8 cellular contexts compared by ENCODE assay signal in the genomic region with DNA sequence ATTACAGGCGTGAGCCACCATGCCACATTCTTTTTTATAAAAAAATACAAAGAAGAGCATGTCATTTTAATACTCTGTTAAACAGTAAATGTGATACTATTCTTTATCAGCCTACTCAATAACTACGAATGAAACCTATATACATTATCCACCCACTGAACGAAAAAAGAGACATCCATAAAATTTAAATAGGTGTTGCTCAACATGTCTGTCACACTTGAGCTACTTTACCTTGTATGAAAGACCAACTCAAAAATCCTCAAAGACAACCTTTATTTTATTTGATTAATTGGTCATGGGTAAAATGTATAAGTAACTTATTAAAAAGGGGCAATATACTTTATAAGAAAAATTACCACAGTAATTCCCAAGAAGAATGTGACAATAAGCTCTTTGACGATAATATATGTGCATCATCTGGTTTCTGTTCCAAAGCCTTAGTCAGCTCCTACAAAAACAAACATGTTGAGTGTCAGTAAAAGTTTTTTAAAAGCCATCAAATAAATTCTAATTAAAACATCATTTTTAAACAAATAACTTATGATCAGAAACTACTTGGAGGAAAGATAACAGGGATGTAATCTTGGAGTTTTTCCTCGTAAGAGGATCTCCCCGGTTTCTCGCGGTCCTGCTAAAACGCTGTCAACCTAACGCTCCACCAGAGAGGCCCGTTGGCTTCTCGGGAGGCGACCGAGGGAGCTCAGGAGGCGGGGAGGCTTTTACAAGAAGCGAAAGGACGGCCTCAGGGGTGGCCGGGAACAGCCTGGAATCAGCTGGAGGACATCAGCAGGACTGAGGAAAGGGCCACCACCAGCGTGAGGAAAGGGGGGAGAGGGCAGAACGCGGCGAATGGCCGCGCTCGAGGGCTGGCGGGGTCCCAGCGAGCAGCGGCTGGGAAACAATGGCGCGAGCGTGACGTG. TPM values are rescaled to one million over a fixed set of nuclear protein-coding genes. Genes with fewer than 3 reads are reported as not detected.
DNase-seq lines count a peak whose midpoint lies in the region; ATAC-seq, FAIRE-seq and TF ChIP-seq lines count a peak whose summit lies in the region.

No MANE protein-coding gene starts in this region.

- peak overlapping the region; percentile 71 for H3K27ac Mint-ChIP-seq in CD4-positive, alpha-beta T cell
- peak overlapping the region; percentile 93 to 97 (median 93); a peak in 5 of 7 replicates for H3K27ac Mint-ChIP-seq in H9

- no peak overlapping the region for H4K8ac ChIP-seq in H9 (replicated peaks; ENCODE audit: insufficient read length, low read depth, low read length)
- H4K8ac ChIP-seq in H1 (ENCODE audit: extremely low read depth, insufficient read depth, low read length) = no peak overlapping the region; the same call in 1 of the 2 replicates

- no CpG with 5 or more reads among the region's 32 CpGs for WGBS in H9 (ENCODE audit: extremely low coverage, insufficient read length, low lambda C conversion rate)
- 14% methylated on average over 32 of the region's 32 CpGs; no CpG with 5 or more reads in 1 of the 2 experiments for WGBS in H1 (ENCODE audit: extremely low coverage in 1 of 2, insufficient coverage in 1 of 2, insufficient read length in 1 of 2, insufficient replicate concordance in 2 of 2, low coverage in 1 of 2, low lambda C conversion rate in 2 of 2, missing lambda C conversion rate in 1 of 2), 2 experiments
- WGBS in lower leg skin, 2 donors = 5 to 6% methylated on average over 32 of the region's 32 CpGs

- no peaks in the 10 kb centered on the region for H3K23me2 ChIP-seq in H9 (ENCODE audit: insufficient read length, low read depth, low read length, poor library complexity, severe bottlenecking)
- peaks cover 4% of the 10 kb centered on the region; the same call in 1 of the 2 replicates for H3K23me2 ChIP-seq in H1 (ENCODE audit: low read depth, low read length)

- H2BK12ac ChIP-seq in H9 (ENCODE audit: insufficient read length, low read depth, low read length) (no peak overlapping the region), H1 (ENCODE audit: low read depth, low read length) (peak overlapping the region; percentile 84; the same call in 1 of the 2 replicates)

- H3K4me2 ChIP-seq in H9 (ENCODE audit: insufficient read depth, insufficient read length, low read length) (peak overlapping the region; percentile 44), H1 (ENCODE audit: insufficient read depth in 1 of 2, low read depth in 2 of 2, low read length in 2 of 2) (peak overlapping the region; percentile 60 to 77)

- peak overlapping the region; percentile 91 for H3K4me3 Mint-ChIP-seq in CD4-positive, alpha-beta T cell
- H3K4me3 Mint-ChIP-seq in H9 = peak overlapping the region; percentile 86 to 91

- peak in 7 of 10 experiments; percentile 1 to 40 (median 13) for DNase-seq in CD4-positive, alpha-beta T cell
- DNase-seq in H9 = peak; percentile 64
- peak; percentile 69 for DNase-seq in NCI-H345 (lab: John Stamatoyannopoulos, UW)
- peak; percentile 75 for DNase-seq in activated CD8-positive, alpha-beta memory T cell treated with anti-CD3 and anti-CD28 coated beads for 24 hours
- peak in 1 of 2 experiments; percentile 71 for DNase-seq in H1 (ENCODE audit: low read depth in 1 of 2, low spot score in 2 of 2)
- peak; percentile 40 to 88 for DNase-seq in lower leg skin (ENCODE audit: low spot score in 2 of 2)
- peak in 2 of 3 experiments; percentile 6 to 18 for DNase-seq in stimulated activated CD4-positive, alpha-beta T cell treated with anti-CD3 and anti-CD28 coated beads, TNF-alpha, amount 100 ng/mL, for 4 hours (ENCODE audit: low read depth in 3 of 3)

- TF ChIP-seq POLR2A in H1 (IDR thresholded peaks at IDR 0.05; ENCODE audit: control extremely low read depth in 1 of 2, low read depth in 2 of 2, low read length in 2 of 2) (peak in 1 of 2 experiments; percentile 81; a peak in 2 of 3 replicates), lower leg skin (IDR thresholded peaks at IDR 0.05) (no peak)

- H3K79me2 ChIP-seq in H9 (ENCODE audit: insufficient read depth, low read length) (no peaks in the 10 kb centered on the region), H1 (ENCODE audit: control insufficient read depth in 1 of 2, insufficient read depth in 2 of 2, low read length in 2 of 2) (no peaks in the 10 kb centered on the region)

- H4K91ac ChIP-seq in H9 (ENCODE audit: insufficient read length, low read depth, low read length) (no peak overlapping the region), H1 (replicated peaks; ENCODE audit: insufficient read length, low read length) (no peak overlapping the region)

- H3K9me3 ChIP-seq in CD4-positive, alpha-beta T cell (ENCODE audit: control insufficient read depth, low read length) = no peaks in the 10 kb centered on the region
- H3K9me3 ChIP-seq in H9 (ENCODE audit: control insufficient read depth, low read depth, low read length) = no peaks in the 10 kb centered on the region
- no peaks in the 10 kb centered on the region for H3K9me3 ChIP-seq in H1 (ENCODE audit: insufficient read depth in 2 of 2, low read depth in 1 of 2, low read length in 1 of 2)

- FAIRE-seq in H1 (lab: Jason Lieb, UNC) = no peak

- ATAC-seq in CD4-positive, alpha-beta T cell (ENCODE audit: poor library complexity) = peak; percentile 74
- no peak for ATAC-seq in GM18873 (IDR thresholded peaks at IDR 0.05; ENCODE audit: low FRiP score, unreplicated experiment)

- H2AFZ ChIP-seq in H9 (ENCODE audit: low read length) (no peak overlapping the region), H1 (ENCODE audit: low read length) (peak overlapping the region; percentile 82)

- no peak for TF ChIP-seq RAD21 in H1 (IDR thresholded peaks at IDR 0.05 in 1 of 2, conservative IDR thresholded peaks at IDR 0.05 in 1 of 2; ENCODE audit: low read depth in 2 of 2, low read length in 2 of 2)

- H3K27ac ChIP-seq in CD4-positive, alpha-beta T cell (ENCODE audit: low read depth, low read length) = no peak overlapping the region
- H3K27ac ChIP-seq in H9 (ENCODE audit: insufficient read length, low read depth, low read length) = no peak overlapping the region
- H3K27ac ChIP-seq in H1 (ENCODE audit: low read depth, low read length) = no peak overlapping the region

- H3K79me1 ChIP-seq in H9 (ENCODE audit: insufficient read depth, low read depth, low read length, poor library complexity, severe bottlenecking) (no peaks in the 10 kb centered on the region), H1 (ENCODE audit: low read depth, low read length) (no peaks in the 10 kb centered on the region)

- H2AK5ac ChIP-seq in H9 (ENCODE audit: insufficient read length, low read length) = no peak overlapping the region
- H2AK5ac ChIP-seq in H1 (ENCODE audit: low read depth, low read length) = no peak overlapping the region

- no peak overlapping the region for H2BK15ac ChIP-seq in H9 (ENCODE audit: low read depth, low read length)
- H2BK15ac ChIP-seq in H1 (ENCODE audit: low read length) = no peak overlapping the region

- no peak for TF ChIP-seq CTCF in CD4-positive, alpha-beta T cell (IDR thresholded peaks at IDR 0.05)
- no peak for TF ChIP-seq CTCF in H9 (conservative IDR thresholded peaks at IDR 0.05)
- TF ChIP-seq CTCF in H1 (IDR thresholded peaks at IDR 0.05; ENCODE audit: control extremely low read depth in 1 of 3, insufficient read depth in 1 of 3, low read depth in 1 of 3, low read length in 3 of 3) = no peak
- no peak for TF ChIP-seq CTCF in lower leg skin (IDR thresholded peaks at IDR 0.05)

- H3K36me3 ChIP-seq in H1 (ENCODE audit: control insufficient read depth in 2 of 4, insufficient read depth in 4 of 4, low read length in 3 of 4) = no peaks in the 10 kb centered on the region

- H3T11ph ChIP-seq in H9 (ENCODE audit: low read length) = no peak overlapping the region

- H4K20me1 ChIP-seq in H9 (ENCODE audit: control insufficient read depth, insufficient read depth, insufficient read length) = no peaks in the 10 kb centered on the region
- H4K20me1 ChIP-seq in H1 (replicated peaks in 1 of 2; ENCODE audit: control insufficient read depth in 1 of 2, insufficient read depth in 2 of 2, low read length in 2 of 2) = no peaks in the 10 kb centered on the region

- no peaks in the 10 kb centered on the region for H3K4me1 ChIP-seq in H9 (ENCODE audit: insufficient read depth, low read length)
- no peaks in the 10 kb centered on the region for H3K4me1 ChIP-seq in H1 (replicated peaks in 1 of 4; ENCODE audit: control insufficient read depth in 3 of 4, insufficient read depth in 4 of 4, low read length in 3 of 4)

- CTCF ChIA-PET in CD4-positive, alpha-beta T cell (lab: Charles Lee) = interaction anchor here (1.0 kb wide), 1 partner anchor 14 kb away, joined by 4 read pairs; a partner anchor contains a TSS
- CTCF ChIA-PET in H1 (lab: Charles Lee; ENCODE audit: partially characterized antibody) = interaction anchor here (0.9 to 1.3 kb wide), 2 partner anchors 44 to 212 kb away, joined by 3 to 4 read pairs; no protein-coding TSS in a partner anchor

- no peak overlapping the region for H2BK5ac ChIP-seq in H9 (ENCODE audit: insufficient read length, low read length)
- no peak overlapping the region for H2BK5ac ChIP-seq in H1 (ENCODE audit: low read depth, low read length)

- no peak overlapping the region for H3K56ac ChIP-seq in H9 (ENCODE audit: insufficient read length, low read depth, low read length)
- H3K56ac ChIP-seq in H1 (replicated peaks; ENCODE audit: insufficient read length, low read depth, low read length) = no peak overlapping the region

- peak overlapping the region; percentile 59 to 79 (median 67) for H3K4me3 ChIP-seq in H1 (ENCODE audit: extremely low read depth in 1 of 4, insufficient read depth in 2 of 4, low read depth in 3 of 4, low read length in 4 of 4)
- H3K4me3 ChIP-seq in lower leg skin (ENCODE audit: low read depth, poor library complexity, severe bottlenecking) = peak overlapping the region; percentile 44

- H2BK20ac ChIP-seq in H9 (ENCODE audit: low read depth, low read length, poor library complexity, severe bottlenecking) (no peak overlapping the region), H1 (ENCODE audit: low read length) (no peak overlapping the region)

- no peak for TF ChIP-seq EP300 in H1 (IDR thresholded peaks at IDR 0.05; ENCODE audit: borderline replicate concordance in 1 of 2, low read depth in 2 of 2, low read length in 2 of 2)

- POLR2A ChIA-PET in CD4-positive, alpha-beta T cell (lab: Charles Lee) = interaction anchor here (0.8 to 1.3 kb wide), 3 partner anchors 37 to 220 kb away, joined by 3 read pairs; a partner anchor contains a TSS
- POLR2A ChIA-PET in H1 (lab: Charles Lee; ENCODE audit: partially characterized antibody) = interaction anchor here (1.6 to 2.4 kb wide), 2 partner anchors 14 to 111 kb away, joined by 4 to 11 read pairs; a partner anchor contains a TSS

- H3K4ac ChIP-seq in H9 (ENCODE audit: low read depth, low read length) (no peak overlapping the region), H1 (replicated peaks; ENCODE audit: insufficient read length, low read depth, low read length) (no peak overlapping the region)

- peaks cover 4% of the 10 kb centered on the region for H3K9me3 Mint-ChIP-seq in CD4-positive, alpha-beta T cell
- peaks cover 14 to 17% of the 10 kb centered on the region in 2 experiments for H3K9me3 Mint-ChIP-seq in H9

- H3K9ac ChIP-seq in H9 (ENCODE audit: extremely low read depth, insufficient read length, low read length) (peak overlapping the region; percentile 32), H1 (replicated peaks in 1 of 4; ENCODE audit: extremely low read depth in 1 of 4, low read depth in 3 of 4, low read length in 3 of 4) (peak overlapping the region; percentile 44 to 85 (median 72))

- H3K36me3 Mint-ChIP-seq in CD4-positive, alpha-beta T cell (ENCODE audit: low read depth) = peaks cover 4% of the 10 kb centered on the region
- peaks cover 8 to 15% (median 10%) of the 10 kb centered on the region in 3 experiments; a peak in 5 of 7 replicates for H3K36me3 Mint-ChIP-seq in H9 (ENCODE audit: insufficient read depth in 1 of 3, low read depth in 3 of 3)

- H3K4me1 Mint-ChIP-seq in CD4-positive, alpha-beta T cell (ENCODE audit: low read depth) = no peaks in the 10 kb centered on the region
- 0 out of 4 replicates have a peak, but pooled peaks cover 0 to 4% of the 10 kb centered on the region in 2 experiments for H3K4me1 Mint-ChIP-seq in H9

- H4K5ac ChIP-seq in H9 (ENCODE audit: insufficient read length, low read depth, low read length) (no peak overlapping the region), H1 (ENCODE audit: insufficient read length, low read depth, low read length) (no peak overlapping the region)

- peak overlapping the region; percentile 82 for H3K18ac ChIP-seq in H9 (ENCODE audit: insufficient read length, low read depth, low read length)
- H3K18ac ChIP-seq in H1 (ENCODE audit: extremely low read depth, low read length) = peak overlapping the region; percentile 87; the same call in 1 of the 2 replicates

- intact Hi-C loops in CD4-positive, alpha-beta T cell (cut with DNase I, micrococcal nuclease) = no loop called here
- intact Hi-C loops in lower leg skin (cut with DNase I; ENCODE audit: low total_unique reads) = no loop called here

- H3K14ac ChIP-seq in H9 (ENCODE audit: insufficient read depth, low read length) (peak overlapping the region; percentile 80), H1 (ENCODE audit: insufficient read length) (no peak overlapping the region)

- peaks cover 4% of the 10 kb centered on the region for H3K27me3 ChIP-seq in CD4-positive, alpha-beta T cell (ENCODE audit: control insufficient read depth, insufficient read depth, low read length)
- H3K27me3 ChIP-seq in H9 (ENCODE audit: insufficient read depth, low read length) (no peaks in the 10 kb centered on the region), H1 (replicated peaks in 1 of 4; ENCODE audit: control insufficient read depth in 3 of 4, extremely low read depth in 1 of 4, insufficient read depth in 3 of 4, low read length in 3 of 4) (no peaks in the 10 kb centered on the region; a peak in 1 of 7 replicates)

- H3K23ac ChIP-seq in H9 (ENCODE audit: insufficient read length, low read depth, low read length) (no peak overlapping the region), H1 (ENCODE audit: insufficient read length) (no peak overlapping the region)

- H3K27me3 Mint-ChIP-seq in CD4-positive, alpha-beta T cell = no peaks in the 10 kb centered on the region
- H3K27me3 Mint-ChIP-seq in H9 (ENCODE audit: low read depth) = peaks cover 7% of the 10 kb centered on the region

- H2BK120ac ChIP-seq in H9 (ENCODE audit: low read depth, low read length, poor library complexity, severe bottlenecking) = no peak overlapping the region
- no peak overlapping the region for H2BK120ac ChIP-seq in H1 (replicated peaks; ENCODE audit: low read depth, low read length)

RNA-seq across cellular contexts. Expression of a gene that starts 13.5 kb away (rescaled TPM):
- under 1 TPM in 1 of 2 experiments, not detected in 1; 0.61 TPM for total RNA-seq in CD4-positive, alpha-beta T cell
- total RNA-seq in H9 (2021) (9.1 and 10.6 TPM in 2 replicates), lower leg skin (1 to 10 TPM; 2.5 to 8.9 (median 5.1) TPM)
- 8.3 and 13.8 TPM in 2 replicates for total RNA-seq in H1 (2021; fragmentation: NEBNext Ultra II Directional; extraction: Animal tissue kit (Norgen Biotek cat#: 25700))
- polyA plus RNA-seq in H1 (2011; rRNA removed) = 0.69 and 1.6 TPM in 2 replicates
- 2.0 TPM for polyA plus RNA-seq in H1 (2011; cell fraction: cytosol; rRNA removed)
- polyA plus RNA-seq in H1 (2011; cell fraction: nucleus; rRNA removed) = 3.2 TPM
- polyA plus RNA-seq in H1 (2012, experiment 1 of 2) = 4.3 to 10.2 TPM (median 7.5 TPM) in 4 replicates
- polyA plus RNA-seq in H1 (2012, experiment 2 of 2) = 1.8 TPM
- polyA plus RNA-seq in H1 (2013, experiment 1 of 2) = 12.2 TPM
- polyA plus RNA-seq in H1 (2013, experiment 2 of 2) = 12.7 TPM
- polyA minus RNA-seq in H1 (2011; rRNA and poly(A)+ RNA removed) = 4.0 and 5.9 TPM in 2 replicates
- 1.8 TPM for polyA minus RNA-seq in H1 (2011; cell fraction: cytosol; rRNA and poly(A)+ RNA removed)
- polyA minus RNA-seq in H1 (2011; cell fraction: nucleus; rRNA and poly(A)+ RNA removed) = 21.6 TPM

RNA-seq across cellular contexts. Expression of a gene that starts 36.8 kb away (rescaled TPM):
- total RNA-seq in CD4-positive, alpha-beta T cell = 10 to 100 TPM; 30.5 to 30.6 TPM
- total RNA-seq in H9 (2021) = 64.4 and 66.3 TPM in 2 replicates
- 55.0 and 57.9 TPM in 2 replicates for total RNA-seq in H1 (2021; fragmentation: NEBNext Ultra II Directional; extraction: Animal tissue kit (Norgen Biotek cat#: 25700))
- 44.0 and 50.5 TPM in 2 replicates for polyA plus RNA-seq in H1 (2011; rRNA removed)
- 35.5 TPM for polyA plus RNA-seq in H1 (2011; cell fraction: cytosol; rRNA removed)
- 96.6 TPM for polyA plus RNA-seq in H1 (2011; cell fraction: nucleus; rRNA removed)
- 44.3 to 55.6 TPM (median 49.2 TPM) in 4 replicates for polyA plus RNA-seq in H1 (2012, experiment 1 of 2)
- 61.6 TPM for polyA plus RNA-seq in H1 (2012, experiment 2 of 2)
- polyA plus RNA-seq in H1 (2013, experiment 1 of 2) = 31.4 TPM
- polyA plus RNA-seq in H1 (2013, experiment 2 of 2) = 28.6 TPM
- 65.7 and 66.4 TPM in 2 replicates for polyA minus RNA-seq in H1 (2011; rRNA and poly(A)+ RNA removed)
- 25.9 TPM for polyA minus RNA-seq in H1 (2011; cell fraction: cytosol; rRNA and poly(A)+ RNA removed)
- 50.5 TPM for polyA minus RNA-seq in H1 (2011; cell fraction: nucleus; rRNA and poly(A)+ RNA removed)
- 10 to 100 TPM; 26.2 to 40.2 (median 31.5) TPM for total RNA-seq in lower leg skin
